In the genomic region with DNA sequence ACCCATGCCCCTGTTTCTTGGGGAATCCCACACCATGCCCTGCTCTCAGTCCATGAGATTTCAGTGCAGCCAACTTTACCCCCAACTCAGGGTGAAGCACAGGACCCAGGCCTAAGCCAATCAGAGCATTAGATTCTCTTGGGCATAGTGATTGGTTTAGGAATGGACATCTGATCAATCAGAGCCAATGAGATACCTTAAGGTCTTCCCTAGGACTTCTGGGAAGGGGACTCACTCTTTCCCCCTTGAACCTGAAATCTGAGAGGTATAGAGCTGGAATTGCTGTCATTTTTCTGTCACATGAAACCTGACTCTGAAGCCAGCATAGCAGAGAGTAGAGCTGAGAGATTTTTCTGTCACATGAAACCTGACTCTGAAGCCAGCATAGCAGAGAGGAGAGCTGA, we compare ENCODE assay signal across 11 cellular contexts.
DNase-seq lines count a peak whose midpoint lies in the region; ATAC-seq and TF ChIP-seq lines count a peak whose summit lies in the region.
"Had no signal": no experiment of that assay in that cellular context is flagged by ENCODE, and none has a peak within 500 bp of the region (broad histone marks: within the 10 kb centered on the region; RNA-seq: fewer than 3 reads in every experiment).

No MANE protein-coding gene starts in this region.

- H3K9me3 Mint-ChIP-seq in nephron progenitor cell (peaks cover 7% of the 10 kb centered on the region), glutamatergic neuron (ENCODE audit: unreplicated experiment) (peaks cover 3% of the 10 kb centered on the region)
- H3K9me3 Mint-ChIP-seq: activated naive CD8-positive, alpha-beta T cell treated with anti-CD3 and anti-CD28 coated beads for 36 hours had no signal

- no peak overlapping the region for H3K9ac ChIP-seq in mammary epithelial cell (ENCODE audit: insufficient read depth, low read length)

- no TSS peak for BruUV-seq in mammary epithelial cell (replicated peaks; lab: Mats Ljungman, UMichigan)

- H3K4me3 ChIP-seq in breast epithelium (no peak overlapping the region), mammary epithelial cell (replicated peaks in 1 of 3; ENCODE audit: insufficient read depth in 1 of 3, low read depth in 2 of 3, low read length in 3 of 3) (no peak overlapping the region), coronary artery (no peak overlapping the region), upper lobe of right lung (no peak overlapping the region), foreskin fibroblast (ENCODE audit: low read depth in 1 of 2, low read length in 2 of 2) (no peak overlapping the region)

- H3K36me3 ChIP-seq in breast epithelium (no peaks in the 10 kb centered on the region), mammary epithelial cell (ENCODE audit: insufficient read depth, low read length) (no peaks in the 10 kb centered on the region), upper lobe of right lung (no peaks in the 10 kb centered on the region)

- H3K4me1 ChIP-seq in breast epithelium = peaks cover 5 to 37% of the 10 kb centered on the region in 2 donors
- H3K4me1 ChIP-seq in mammary epithelial cell (ENCODE audit: insufficient read depth, low read length) = peaks cover 7% of the 10 kb centered on the region
- peaks cover 49% of the 10 kb centered on the region for H3K4me1 ChIP-seq in upper lobe of right lung

- no peak overlapping the region for H3K4me2 ChIP-seq in mammary epithelial cell (ENCODE audit: insufficient read depth, low read depth, low read length)

- intact Hi-C loops in breast epithelium (cut with DNase I; ENCODE audit: low total_unique reads) (no loop called here), mammary epithelial cell (cut with micrococcal nuclease) (no loop called here), upper lobe of right lung (cut with DNase I) (no loop called here)

- no peak overlapping the region for H2AFZ ChIP-seq in mammary epithelial cell (ENCODE audit: low read depth, low read length)

- peak overlapping the region; percentile 78 to 79 for H3K27ac ChIP-seq in breast epithelium
- H3K27ac ChIP-seq in mammary epithelial cell (ENCODE audit: insufficient read depth, low read depth, low read length) = no peak overlapping the region
- H3K27ac ChIP-seq in coronary artery = peak overlapping the region; percentile 49 to 71
- H3K27ac ChIP-seq in upper lobe of right lung = peak overlapping the region; percentile 48

- H3K27me3 Mint-ChIP-seq in nephron progenitor cell (ENCODE audit: low read depth, poor library complexity) (peaks cover 3% of the 10 kb centered on the region), glutamatergic neuron (ENCODE audit: unreplicated experiment) (no peaks in the 10 kb centered on the region)
- H3K27me3 Mint-ChIP-seq: activated naive CD8-positive, alpha-beta T cell treated with anti-CD3 and anti-CD28 coated beads for 36 hours had no signal

- in situ Hi-C loops in mammary epithelial cell (cut with MboI; ENCODE audit: low sequenced_read_pairs in 2 of 2) = no loop called here

- no peak for ATAC-seq in upper lobe of right lung

- peaks cover 82% of the 10 kb centered on the region for H3K4me1 Mint-ChIP-seq in nephron progenitor cell
- H3K4me1 Mint-ChIP-seq in glutamatergic neuron (ENCODE audit: low read depth, unreplicated experiment) = peaks cover 14% of the 10 kb centered on the region

- CTCF ChIA-PET in mammary epithelial cell (lab: Charles Lee; ENCODE audit: low non-redundant PET) = no interaction called here

- H3K9me3 ChIP-seq in breast epithelium (no peaks in the 10 kb centered on the region), mammary epithelial cell (replicated peaks; ENCODE audit: insufficient read depth, low read length) (no peaks in the 10 kb centered on the region), upper lobe of right lung (no peaks in the 10 kb centered on the region)

- DNase-seq in breast epithelium (ENCODE audit: low spot score in 2 of 2) = no peak
- DNase-seq in mammary epithelial cell = no peak
- DNase-seq in coronary artery (ENCODE audit: low spot score) = peak; percentile 52
- no peak for DNase-seq in nephron progenitor cell
- no peak for DNase-seq in upper lobe of right lung
- no peak for DNase-seq in NCI-H1092 (lab: John Stamatoyannopoulos, UW)
- no peak for DNase-seq in foreskin fibroblast
- DNase-seq in glutamatergic neuron = no peak
- DNase-seq: ACHN; activated CD4-positive, alpha-beta T cell treated with anti-CD3 and anti-CD28 coated beads, Interleukin-2, amount 10 ng/mL, durations not matched to agents 24 days and 14 days; activated naive CD8-positive, alpha-beta T cell treated with anti-CD3 and anti-CD28 coated beads for 36 hours had no signal

- no peak for TF ChIP-seq POLR2A in breast epithelium (IDR thresholded peaks at IDR 0.05)

- H3K36me3 Mint-ChIP-seq in nephron progenitor cell (ENCODE audit: low read depth) (no peaks in the 10 kb centered on the region), glutamatergic neuron (ENCODE audit: unreplicated experiment) (no peaks in the 10 kb centered on the region)

- H3K4me3 Mint-ChIP-seq in nephron progenitor cell (no peak overlapping the region), glutamatergic neuron (ENCODE audit: unreplicated experiment) (no peak overlapping the region)
- H3K4me3 Mint-ChIP-seq: activated CD4-positive, alpha-beta T cell treated with anti-CD3 and anti-CD28 coated beads, Interleukin-2, amount 10 ng/mL, durations not matched to agents 24 days and 14 days; activated naive CD8-positive, alpha-beta T cell treated with anti-CD3 and anti-CD28 coated beads for 36 hours had no signal

- H3K79me2 ChIP-seq in mammary epithelial cell (ENCODE audit: insufficient read depth, low read length) = no peaks in the 10 kb centered on the region

- no peaks in the 10 kb centered on the region for H4K20me1 ChIP-seq in mammary epithelial cell (ENCODE audit: insufficient read depth, low read length)

- dilution Hi-C loops in mammary epithelial cell (cut with HindIII; ENCODE audit: low sequenced_read_pairs) = no loop called here

- H3K27ac Mint-ChIP-seq in nephron progenitor cell (peak overlapping the region; percentile 66), glutamatergic neuron (ENCODE audit: unreplicated experiment) (no peak overlapping the region)
- H3K27ac Mint-ChIP-seq: activated CD4-positive, alpha-beta T cell treated with anti-CD3 and anti-CD28 coated beads, Interleukin-2, amount 10 ng/mL, durations not matched to agents 24 days and 14 days; activated naive CD8-positive, alpha-beta T cell treated with anti-CD3 and anti-CD28 coated beads for 36 hours had no signal

- no peak for TF ChIP-seq CTCF in breast epithelium (IDR thresholded peaks at IDR 0.05)
- no peak for TF ChIP-seq CTCF in mammary epithelial cell (conservative IDR thresholded peaks at IDR 0.05 in 1 of 2, IDR thresholded peaks at IDR 0.05 in 1 of 2; ENCODE audit: extremely low read depth in 1 of 2, insufficient read depth in 1 of 2, low read depth in 1 of 2, low read length in 2 of 2)
- no peak for TF ChIP-seq CTCF in coronary artery (IDR thresholded peaks at IDR 0.05)
- no peak for TF ChIP-seq CTCF in nephron progenitor cell (IDR thresholded peaks at IDR 0.05)
- no peak for TF ChIP-seq CTCF in upper lobe of right lung (IDR thresholded peaks at IDR 0.05)
- no peak for TF ChIP-seq CTCF in foreskin fibroblast (IDR thresholded peaks at IDR 0.05; ENCODE audit: low read depth, low read length)
- no peak for TF ChIP-seq CTCF in glutamatergic neuron (IDR thresholded peaks at IDR 0.05; ENCODE audit: partially characterized antibody, unreplicated experiment)

- H3K27me3 ChIP-seq in breast epithelium = no peaks in the 10 kb centered on the region
- no peaks in the 10 kb centered on the region for H3K27me3 ChIP-seq in mammary epithelial cell (ENCODE audit: insufficient read depth, low read length)
- no peaks in the 10 kb centered on the region for H3K27me3 ChIP-seq in upper lobe of right lung
